ENCODE assay signal across 9 cellular contexts in the genomic region with DNA sequence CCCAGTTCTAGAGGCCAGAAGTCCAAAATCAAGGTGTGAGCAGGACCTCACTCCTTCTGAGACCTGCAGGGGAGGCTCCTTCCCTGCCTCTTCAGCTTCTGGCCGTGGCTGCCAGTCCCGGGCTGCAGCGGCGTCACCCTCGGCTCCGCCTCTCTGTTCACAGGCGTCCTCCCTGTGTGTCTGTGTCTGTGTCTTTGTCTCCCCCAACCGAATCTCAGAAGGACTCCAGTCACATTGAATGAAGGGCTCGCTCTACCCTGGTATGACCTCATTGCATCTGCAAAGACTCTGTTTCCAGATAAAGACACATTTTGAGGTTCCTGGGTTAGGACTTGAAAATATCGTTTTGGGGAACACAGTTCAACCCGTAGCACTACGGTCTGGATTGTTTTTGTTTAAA. TPM values are rescaled to one million over a fixed set of nuclear protein-coding genes. Genes with fewer than 3 reads are reported as not detected.
DNase-seq lines count a peak whose midpoint lies in the region; ATAC-seq and TF ChIP-seq lines count a peak whose summit lies in the region.
"Had no signal": no experiment of that assay in that cellular context is flagged by ENCODE, and none has a peak within 500 bp of the region (broad histone marks: within the 10 kb centered on the region; RNA-seq: fewer than 3 reads in every experiment).

No MANE protein-coding gene starts in this region.

- 24% methylated on average over 12 of the region's 12 CpGs for WGBS in hepatocyte (ENCODE audit: low lambda C conversion rate, missing lambda C conversion rate)
- 13 to 21% (median 16%) methylated on average over 12 of the region's 12 CpGs for WGBS in spleen, 5 donors

- no peak overlapping the region for H3K4me3 Mint-ChIP-seq in activated naive CD4-positive, alpha-beta T cell treated with anti-CD3 and anti-CD28 coated beads, Interleukin-2, amount 10 ng/mL, durations not matched to agents 7 days and 5 days
- H3K4me3 Mint-ChIP-seq: nephron had no signal

- no peaks in the 10 kb centered on the region for H4K20me1 ChIP-seq in hepatocyte (ENCODE audit: insufficient read depth, poor library complexity, severe bottlenecking)

- H3K27ac Mint-ChIP-seq in activated naive CD4-positive, alpha-beta T cell treated with anti-CD3 and anti-CD28 coated beads, Interleukin-2, amount 10 ng/mL, durations not matched to agents 7 days and 5 days, result no peak overlapping the region
- H3K27ac Mint-ChIP-seq: nephron had no signal

- H3K27me3 ChIP-seq in Panc1 (ENCODE audit: control insufficient read depth, insufficient read depth, low read length), result no peaks in the 10 kb centered on the region
- no peaks in the 10 kb centered on the region for H3K27me3 ChIP-seq in hepatocyte
- H3K27me3 ChIP-seq in spleen (replicated peaks in 1 of 7), result peaks cover 0 to 27% (median 0%) of the 10 kb centered on the region in 7 donors

- no peaks in the 10 kb centered on the region for H3K9me2 ChIP-seq in hepatocyte (replicated peaks; ENCODE audit: insufficient read depth)

- H2AFZ ChIP-seq in hepatocyte, result peak overlapping the region; percentile 19

- ATAC-seq in HG03565 (IDR thresholded peaks at IDR 0.05; ENCODE audit: unreplicated experiment), result peak; percentile 43
- ATAC-seq in Panc1, result peak; percentile 96
- no peak for ATAC-seq in GM21825 (IDR thresholded peaks at IDR 0.05; ENCODE audit: unreplicated experiment)
- ATAC-seq in GM21447 (IDR thresholded peaks at IDR 0.05; ENCODE audit: unreplicated experiment), result no peak

- H3K36me3 Mint-ChIP-seq in activated naive CD4-positive, alpha-beta T cell treated with anti-CD3 and anti-CD28 coated beads, Interleukin-2, amount 10 ng/mL, durations not matched to agents 7 days and 5 days, result no peaks in the 10 kb centered on the region

- TF ChIP-seq CTCF in Panc1 (IDR thresholded peaks at IDR 0.05) (peak; percentile 77), hepatocyte (IDR thresholded peaks at IDR 0.05; ENCODE audit: poor library complexity) (peak; percentile 42), spleen (IDR thresholded peaks at IDR 0.05 in 8 of 11, conservative IDR thresholded peaks at IDR 0.05 in 3 of 11) (peak in 1 of 11 experiments; percentile 19)

- in situ Hi-C loops in Panc1 (cut with HindIII; ENCODE audit: low pct_unique_long_range_greater_than_20kb, low sequenced_read_pairs), result no loop called here

- peaks cover 2% of the 10 kb centered on the region for H3K4me1 Mint-ChIP-seq in activated naive CD4-positive, alpha-beta T cell treated with anti-CD3 and anti-CD28 coated beads, Interleukin-2, amount 10 ng/mL, durations not matched to agents 7 days and 5 days
- H3K4me1 Mint-ChIP-seq: nephron had no signal

- H3K27ac ChIP-seq in Panc1 (ENCODE audit: low read length) (no peak overlapping the region), hepatocyte (no peak overlapping the region), spleen (no peak overlapping the region)

- H3K4me1 ChIP-seq in Panc1 (ENCODE audit: control insufficient read depth, insufficient read depth, low read length) (peaks cover 3% of the 10 kb centered on the region; the same call in 1 of the 2 replicates), hepatocyte (ENCODE audit: insufficient read depth) (no peaks in the 10 kb centered on the region), spleen (peaks cover 0 to 7% (median 0%) of the 10 kb centered on the region in 6 donors)

- no peaks in the 10 kb centered on the region for H3K9me3 Mint-ChIP-seq in activated naive CD4-positive, alpha-beta T cell treated with anti-CD3 and anti-CD28 coated beads, Interleukin-2, amount 10 ng/mL, durations not matched to agents 7 days and 5 days
- H3K9me3 Mint-ChIP-seq: nephron had no signal

- H3K4me3 ChIP-seq in Panc1 (ENCODE audit: low read depth in 2 of 2, low read length in 2 of 2) (no peak overlapping the region), hepatocyte (no peak overlapping the region), spleen (no peak overlapping the region)

- intact Hi-C loops in Panc1 (cut with micrococcal nuclease; ENCODE audit: unreplicated experiment), result loop anchor here (2.0 kb wide), 1 partner anchor 30 kb away; no protein-coding TSS in a partner anchor
- intact Hi-C loops in spleen (cut with DNase I; ENCODE audit: low total_unique reads), result no loop called here

- no peaks in the 10 kb centered on the region for H3K79me2 ChIP-seq in hepatocyte

- TF ChIP-seq POLR2A in spleen (IDR thresholded peaks at IDR 0.05), result no peak

- peak overlapping the region; percentile 62 for H3K4me2 ChIP-seq in hepatocyte

- CTCF ChIA-PET in Panc1 (lab: Charles Lee), result no interaction called here
- CTCF ChIA-PET in activated naive CD4-positive, alpha-beta T cell treated with anti-CD3 and anti-CD28 coated beads, Interleukin-2, amount 10 ng/mL, durations not matched to agents 7 days and 5 days (lab: Charles Lee), result no interaction called here

- POLR2A ChIA-PET in Panc1 (lab: Charles Lee), result no interaction called here

- DNase-seq in Daoy (ENCODE audit: low read depth), result peak; percentile 70
- peak; percentile 36 for DNase-seq in Panc1 (ENCODE audit: low read depth, low spot score)
- DNase-seq in activated naive CD4-positive, alpha-beta T cell treated with anti-CD3 and anti-CD28 coated beads, Interleukin-2, amount 10 ng/mL, durations not matched to agents 7 days and 5 days, result peak; percentile 64
- DNase-seq in hepatocyte (ENCODE audit: low spot score), result peak; percentile 67
- peak; percentile 84 for DNase-seq in spleen

- H3K27me3 Mint-ChIP-seq in activated naive CD4-positive, alpha-beta T cell treated with anti-CD3 and anti-CD28 coated beads, Interleukin-2, amount 10 ng/mL, durations not matched to agents 7 days and 5 days, result peaks cover 42% of the 10 kb centered on the region

- no peaks in the 10 kb centered on the region for H3K9me3 ChIP-seq in Panc1 (ENCODE audit: control insufficient read depth, insufficient read depth, low read depth, low read length)
- H3K9me3 ChIP-seq in hepatocyte (ENCODE audit: low read depth), result no peaks in the 10 kb centered on the region
- H3K9me3 ChIP-seq in spleen, result no peaks in the 10 kb centered on the region

- no TSS peak for BruUV-seq in Panc1 (replicated peaks; lab: Mats Ljungman, UMichigan)

- H3K36me3 ChIP-seq in Panc1 (ENCODE audit: control insufficient read depth, insufficient read depth, low read length) (no peaks in the 10 kb centered on the region), hepatocyte (replicated peaks; ENCODE audit: insufficient read depth, low read depth) (no peaks in the 10 kb centered on the region), spleen (no peaks in the 10 kb centered on the region)

RNA-seq across cellular contexts. Expression of gene GALNT11, which starts 33.1 kb away (rescaled TPM):
- total RNA-seq in Daoy (2014; rRNA removed; shearing (Covaris generic)), result 29.1 and 41.2 TPM in 2 replicates
- total RNA-seq in Panc1 (2021; ENCODE audit: unreplicated experiment) (48.7 TPM), hepatocyte (60.6 and 64.1 TPM in 2 replicates), spleen (10 to 100 TPM; 23.0 to 46.0 (median 31.9) TPM)
- 38.5 TPM for polyA plus RNA-seq in Panc1 (2012; ENCODE audit: insufficient read length)
- polyA plus RNA-seq in hepatocyte (40.4 and 43.7 TPM in 2 replicates), spleen (10 to 100 TPM in 2 of 3 donors, 1 to 10 TPM in 1; 9.7 to 18.3 (median 11.4) TPM)

RNA-seq across cellular contexts. Expression of gene GALNTL5, which starts 36.1 kb away (rescaled TPM):
- total RNA-seq in Daoy (2014; rRNA removed; shearing (Covaris generic)), result not detected in 2 replicates
- total RNA-seq in Panc1 (2021; ENCODE audit: unreplicated experiment) (not detected), hepatocyte (not detected in 2 replicates), spleen (not detected)
- not detected for polyA plus RNA-seq in Panc1 (2012; ENCODE audit: insufficient read length)
- polyA plus RNA-seq in hepatocyte (not detected in 2 replicates), spleen (not detected)

Comparison
In these comparisons a context has a peak if more than half of its experiments do, and no peak if none do; other contexts are left out.
1. ATAC-seq: peak in HG03565 (single experiment) and Panc1 (single experiment); none in GM21825 (single experiment) and GM21447 (single experiment).
2. Peak in every context shown above with its lines, with median percentiles within 50 percentile points of each other: DNase-seq.